ENCODE assay signal across 18 cellular contexts in genomic region chr20:9627219-9627618, GRCh38.
DNase-seq lines count a peak whose midpoint lies in the region; ATAC-seq and TF ChIP-seq lines count a peak whose summit lies in the region.
"Had no signal": no experiment of that assay in that cellular context is flagged by ENCODE, and none has a peak within 500 bp of the region (broad histone marks: within the 10 kb centered on the region; RNA-seq: fewer than 3 reads in every experiment).

No MANE protein-coding gene starts in this region.

- H3K4me3 Mint-ChIP-seq in Calu3 (ENCODE audit: low read depth, unreplicated experiment) = no peak overlapping the region
- H3K4me3 Mint-ChIP-seq: IgD-negative memory B cell had no signal

- DNase-seq in Calu3 (no peak), dorsolateral prefrontal cortex (peak in 2 of 10 donors; percentile 22 to 40), activated T-cell treated with anti-CD3 and anti-CD28 coated beads for 4 hours (no peak), NCI-H2196 (lab: John Stamatoyannopoulos, UW; ENCODE audit: unreplicated experiment) (no peak)
- DNase-seq in central memory CD4-positive, alpha-beta T cell = no peak
- DNase-seq: Caco-2, GOT3, MV-4-11, NCI-H1436, NCI-H526, PC-3, SW 1271 had no signal

- H3K4me3 ChIP-seq in dorsolateral prefrontal cortex = no peak overlapping the region
- H3K4me3 ChIP-seq: SJSA1 had no signal

- no peaks in the 10 kb centered on the region for H3K4me1 Mint-ChIP-seq in Calu3 (ENCODE audit: low read depth, unreplicated experiment)
- H3K4me1 Mint-ChIP-seq: IgD-negative memory B cell had no signal

- peak overlapping the region; percentile 60 for H3K27ac Mint-ChIP-seq in Calu3 (ENCODE audit: unreplicated experiment)
- H3K27ac Mint-ChIP-seq: CD14-positive monocyte, IgD-negative memory B cell had no signal

- H3K27ac ChIP-seq in dorsolateral prefrontal cortex = peak overlapping the region in 36 of 59 donors; percentile 10 to 83 (median 48)
- H3K27ac ChIP-seq: SJSA1 had no signal

- H3K27me3 ChIP-seq in dorsolateral prefrontal cortex = peaks cover 0 to 3% (median 0%) of the 10 kb centered on the region in 45 donors
- H3K27me3 ChIP-seq: SJSA1 had no signal

- intact Hi-C loops in Calu3 (cut with micrococcal nuclease; ENCODE audit: unreplicated experiment) = no loop called here
- intact Hi-C loops in dorsolateral prefrontal cortex (cut with DNase I) = no loop called here

- ATAC-seq in GM19351 (IDR thresholded peaks at IDR 0.05; ENCODE audit: unreplicated experiment) (peak; percentile 39), HG02884 (IDR thresholded peaks at IDR 0.05; ENCODE audit: unreplicated experiment) (peak; percentile 63), GM21447 (IDR thresholded peaks at IDR 0.05; ENCODE audit: unreplicated experiment) (no peak)
- ATAC-seq: PC-3 had no signal

- TF ChIP-seq CTCF in Calu3 (IDR thresholded peaks at IDR 0.05; ENCODE audit: unreplicated experiment) (no peak), dorsolateral prefrontal cortex (IDR thresholded peaks at IDR 0.05 in 54 of 56, conservative IDR thresholded peaks at IDR 0.05 in 2 of 56; ENCODE audit: low read depth in 1 of 56, partially characterized antibody in 56 of 56) (no peak)

- H3K36me3 Mint-ChIP-seq in Calu3 (ENCODE audit: insufficient read depth, unreplicated experiment) = no peaks in the 10 kb centered on the region
- H3K36me3 Mint-ChIP-seq: CD14-positive monocyte, IgD-negative memory B cell had no signal

- H3K9me3 Mint-ChIP-seq in Calu3 (ENCODE audit: low read depth, unreplicated experiment) = peaks cover 6% of the 10 kb centered on the region

- no TSS peak for BruUV-seq in Calu3 (replicated peaks; lab: Mats Ljungman, UMichigan)

- CTCF ChIA-PET in Calu3 (lab: Charles Lee) = interaction anchor here (1.3 kb wide), 1 partner anchor 9 kb away, joined by 3 read pairs; no protein-coding TSS in a partner anchor

- peaks cover 13% of the 10 kb centered on the region for H3K27me3 Mint-ChIP-seq in Calu3 (ENCODE audit: unreplicated experiment)
